In genomic region chr9:92986175-92987110, GRCh38 we compare ENCODE assay signal across 8 cellular contexts. TPM values are rescaled to one million over a fixed set of nuclear protein-coding genes. Genes with fewer than 3 reads are reported as not detected.
A peak's percentile ranks its signal among the peaks of the same experiment; 100 is the strongest.
DNase-seq lines count a peak whose midpoint lies in the region; ATAC-seq, FAIRE-seq and TF ChIP-seq lines count a peak whose summit lies in the region.

No MANE protein-coding gene starts in this region.

- H3K9me3 Mint-ChIP-seq in activated naive CD4-positive, alpha-beta T cell treated with anti-CD3 and anti-CD28 coated beads, Interleukin-2, amount 50 U/mL, for 24 hours, result no peaks in the 10 kb centered on the region
- H3K9me3 Mint-ChIP-seq in stimulated activated memory B cell treated with anti-CD40 and anti-IgM and Interleukin-4, amounts not matched to agents 10 μg/mL and 1 μg/mL and 100 μg/mL, for 72 hours, result peaks cover 2% of the 10 kb centered on the region

- no peak for TF ChIP-seq EP300 in HepG2 (IDR thresholded peaks at IDR 0.05; ENCODE audit: low read depth in 2 of 2, low read length in 2 of 2)
- TF ChIP-seq EP300 in HepG2 (CRISPR knock-in tag; IDR thresholded peaks at IDR 0.05; ENCODE audit: borderline replicate concordance), result no peak

- CTCF ChIA-PET in GM10248 (lab: Yijun Ruan, JAX), result interaction anchor here (1.1 to 1.6 kb wide), 3 partner anchors 11 to 18 kb away, joined by 3 to 6 read pairs (median 5); no protein-coding TSS in a partner anchor
- CTCF ChIA-PET in HepG2 (lab: Yijun Ruan, JAX; ENCODE audit: low intra/inter-chr PET ratio, low total read pairs), result no interaction called here

- BruUV-seq in HepG2 (replicated peaks; lab: Mats Ljungman, UMichigan), result no TSS peak

- no peaks in the 10 kb centered on the region for H4K20me1 ChIP-seq in HepG2 (ENCODE audit: insufficient read depth, low read length)

- POLR2A ChIA-PET in GM10248 (lab: Yijun Ruan, JAX), result no interaction called here
- POLR2A ChIA-PET in HepG2 (lab: Yijun Ruan, JAX), result no interaction called here

- no peaks in the 10 kb centered on the region for H3K27me3 Mint-ChIP-seq in activated naive CD4-positive, alpha-beta T cell treated with anti-CD3 and anti-CD28 coated beads, Interleukin-2, amount 50 U/mL, for 24 hours
- H3K27me3 Mint-ChIP-seq in stimulated activated memory B cell treated with anti-CD40 and anti-IgM and Interleukin-4, amounts not matched to agents 10 μg/mL and 1 μg/mL and 100 μg/mL, for 72 hours, result no peaks in the 10 kb centered on the region

- no peak overlapping the region for H2AFZ ChIP-seq in HepG2 (ENCODE audit: low read length)

- ATAC-seq in HepG2 (no peak), GM21447 (IDR thresholded peaks at IDR 0.05; ENCODE audit: unreplicated experiment) (no peak), GM21717 (IDR thresholded peaks at IDR 0.05; ENCODE audit: unreplicated experiment) (no peak)
- ATAC-seq in stimulated activated memory B cell treated with anti-CD40 and anti-IgM and Interleukin-4, amounts not matched to agents 10 μg/mL and 1 μg/mL and 100 μg/mL, for 72 hours, result no peak

- FAIRE-seq in HepG2 (lab: Jason Lieb, UNC), result no peak

- no peaks in the 10 kb centered on the region for H3K79me2 ChIP-seq in HepG2 (ENCODE audit: insufficient read depth, low read length)

- no peak for TF ChIP-seq POLR2A in HepG2 (IDR thresholded peaks at IDR 0.05; ENCODE audit: insufficient read depth in 1 of 2, low read depth in 2 of 2, low read length in 2 of 2)

- no peak overlapping the region for H3K4me3 ChIP-seq in HepG2 (replicated peaks in 1 of 3; ENCODE audit: insufficient read depth in 1 of 3, low read depth in 2 of 3, low read length in 3 of 3)

- no peaks in the 10 kb centered on the region for H3K36me3 ChIP-seq in HepG2 (replicated peaks in 1 of 2; ENCODE audit: control insufficient read depth in 1 of 2, insufficient read depth in 2 of 2, low read length in 2 of 2)

- 63% methylated on average over 6 of the region's 6 CpGs for WGBS in HepG2 (ENCODE audit: low lambda C conversion rate)

- H3K4me1 ChIP-seq in HepG2 (ENCODE audit: insufficient read depth, low read length), result peaks cover 28% of the 10 kb centered on the region

- peaks cover 32% of the 10 kb centered on the region for H3K36me3 Mint-ChIP-seq in activated naive CD4-positive, alpha-beta T cell treated with anti-CD3 and anti-CD28 coated beads, Interleukin-2, amount 50 U/mL, for 24 hours
- peaks cover 57% of the 10 kb centered on the region for H3K36me3 Mint-ChIP-seq in stimulated activated memory B cell treated with anti-CD40 and anti-IgM and Interleukin-4, amounts not matched to agents 10 μg/mL and 1 μg/mL and 100 μg/mL, for 72 hours

- peaks cover 42% of the 10 kb centered on the region for H3K9me3 ChIP-seq in HepG2 (ENCODE audit: low read length)

- in situ Hi-C loops in HepG2 (cut with HindIII; ENCODE audit: extremely low pct_ligation_motif_present, low pct_unique_long_range_greater_than_20kb), result no loop called here

- H3K4me1 Mint-ChIP-seq in activated naive CD4-positive, alpha-beta T cell treated with anti-CD3 and anti-CD28 coated beads, Interleukin-2, amount 50 U/mL, for 24 hours, result peaks cover 89% of the 10 kb centered on the region
- peaks cover 69% of the 10 kb centered on the region for H3K4me1 Mint-ChIP-seq in stimulated activated memory B cell treated with anti-CD40 and anti-IgM and Interleukin-4, amounts not matched to agents 10 μg/mL and 1 μg/mL and 100 μg/mL, for 72 hours

- no peak overlapping the region for H3K9ac ChIP-seq in HepG2 (ENCODE audit: insufficient read depth, low read depth, low read length)

- no peak for TF ChIP-seq RAD21 in HepG2 (CRISPR knock-in tag; IDR thresholded peaks at IDR 0.05)

- peak overlapping the region; percentile 39 for H3K4me3 Mint-ChIP-seq in activated naive CD4-positive, alpha-beta T cell treated with anti-CD3 and anti-CD28 coated beads, Interleukin-2, amount 50 U/mL, for 24 hours
- H3K4me3 Mint-ChIP-seq in stimulated activated memory B cell treated with anti-CD40 and anti-IgM and Interleukin-4, amounts not matched to agents 10 μg/mL and 1 μg/mL and 100 μg/mL, for 72 hours, result no peak overlapping the region

- TF ChIP-seq CTCF in GM10248 (IDR thresholded peaks at IDR 0.05; ENCODE audit: control extremely low read depth, extremely low read depth, low read depth, missing control alignments) (peak; percentile 31), HepG2 (CRISPR knock-in tag; IDR thresholded peaks at IDR 0.05) (no peak)

- intact Hi-C loops in HepG2 (cut with micrococcal nuclease; ENCODE audit: unreplicated experiment), result no loop called here

- no peaks in the 10 kb centered on the region for H3K27me3 ChIP-seq in HepG2 (ENCODE audit: control insufficient read depth in 1 of 2, insufficient read depth in 2 of 2, low read length in 2 of 2)

- DNase-seq in GM10248 (ENCODE audit: extremely low spot score) (peak; percentile 15), NCI-H345 (lab: John Stamatoyannopoulos, UW) (peak; percentile 75), HepG2 (ENCODE audit: low spot score) (no peak), GDM1 (lab: John Stamatoyannopoulos, UW) (no peak)

- H3K27ac ChIP-seq in HepG2 (ENCODE audit: extremely low read length, insufficient read depth, low read length), result no peak overlapping the region

- H3K27ac Mint-ChIP-seq in activated naive CD4-positive, alpha-beta T cell treated with anti-CD3 and anti-CD28 coated beads, Interleukin-2, amount 50 U/mL, for 24 hours, result peak overlapping the region; percentile 96
- no peak overlapping the region for H3K27ac Mint-ChIP-seq in stimulated activated memory B cell treated with anti-CD40 and anti-IgM and Interleukin-4, amounts not matched to agents 10 μg/mL and 1 μg/mL and 100 μg/mL, for 72 hours

- H3K4me2 ChIP-seq in HepG2 (ENCODE audit: low read depth, low read length), result no peak overlapping the region

TF ChIP-seq in HepG2, 621 proteins besides CTCF, POLR2A, EP300 and RAD21:
- no peak for TF ChIP-seq ETV6 (CRISPR knock-in tag; conservative IDR thresholded peaks at IDR 0.05)
- TF ChIP-seq ZNF670 (CRISPR knock-in tag; IDR thresholded peaks at IDR 0.05; ENCODE audit: borderline replicate concordance), result no peak
- TF ChIP-seq JARID2 (CRISPR knock-in tag; IDR thresholded peaks at IDR 0.05; ENCODE audit: insufficient replicate concordance), result no peak
- peak; percentile 31; the same call in 1 of the 2 replicates for TF ChIP-seq MNT (IDR thresholded peaks at IDR 0.05)
- no peak for TF ChIP-seq GABPA (IDR thresholded peaks at IDR 0.05; ENCODE audit: low read depth, low read length)
- TF ChIP-seq GABPA (CRISPR knock-in tag; IDR thresholded peaks at IDR 0.05; ENCODE audit: low read depth), result no peak
- no peak for TF ChIP-seq ZNF770 (CRISPR knock-in tag; IDR thresholded peaks at IDR 0.05)
- TF ChIP-seq SETDB1 (CRISPR knock-in tag; IDR thresholded peaks at IDR 0.05; ENCODE audit: borderline replicate concordance), result no peak

RNA-seq across cellular contexts. Expression of gene FGD3, which starts 39.1 kb away (rescaled TPM):
- 0.84 and 1.1 TPM in 2 replicates for total RNA-seq in HepG2 (2016; rRNA removed; fragmentation: Illumina TruSeq; extraction: Trizol)
- 0.40 and 0.53 TPM in 2 replicates for total RNA-seq in HepG2 (2016; cell fraction: cytosol; rRNA removed; fragmentation: Illumina TruSeq; extraction: Trizol; ENCODE audit: low read depth)
- 0.73 and 1.0 TPM in 2 replicates for total RNA-seq in HepG2 (2016; cell fraction: insoluble cytoplasmic fraction; rRNA removed; fragmentation: Illumina TruSeq; extraction: Trizol)
- total RNA-seq in HepG2 (2016; cell fraction: membrane; rRNA removed; fragmentation: Illumina TruSeq; extraction: Trizol), result 0.34 and 0.77 TPM in 2 replicates
- total RNA-seq in HepG2 (2016; cell fraction: nucleus; rRNA removed; fragmentation: Illumina TruSeq; extraction: Trizol), result 1.0 and 1.4 TPM in 2 replicates
- 0.53 and 0.60 TPM in 2 replicates for polyA plus RNA-seq in HepG2 (2011; rRNA removed)
- polyA plus RNA-seq in HepG2 (2011; cell fraction: cytosol; rRNA removed), result 0.29 and 0.70 TPM in 2 replicates
- 1.7 and 2.3 TPM in 2 replicates for polyA plus RNA-seq in HepG2 (2011; cell fraction: nucleus; rRNA removed)
- 0.68 and 1.4 TPM in 2 replicates for polyA plus RNA-seq in HepG2 (2012)
- 0.17 and 0.27 TPM in 2 replicates for polyA plus RNA-seq in HepG2 (2016; cell fraction: cytosol; fragmentation: Illumina TruSeq; extraction: Trizol; ENCODE audit: low read depth)
- polyA plus RNA-seq in HepG2 (2016; cell fraction: insoluble cytoplasmic fraction; fragmentation: Illumina TruSeq; extraction: Trizol; ENCODE audit: low read depth), result 0.63 and 0.74 TPM in 2 replicates
- 0.15 and 0.21 TPM in 2 replicates for polyA plus RNA-seq in HepG2 (2016; cell fraction: membrane; fragmentation: Illumina TruSeq; extraction: Trizol; ENCODE audit: low read depth)
- 1.4 and 2.1 TPM in 2 replicates for polyA plus RNA-seq in HepG2 (2016; cell fraction: nucleus; fragmentation: Illumina TruSeq; extraction: Trizol; ENCODE audit: insufficient read depth, low read depth)
- polyA minus RNA-seq in HepG2 (2011; rRNA and poly(A)+ RNA removed; ENCODE audit: low replicate concordance), result 1.2 and 1.3 TPM in 2 replicates
- polyA minus RNA-seq in HepG2 (2011; cell fraction: cytosol; rRNA and poly(A)+ RNA removed), result 0.49 and 0.79 TPM in 2 replicates
- 0.75 and 0.77 TPM in 2 replicates for polyA minus RNA-seq in HepG2 (2011; cell fraction: nucleus; rRNA and poly(A)+ RNA removed)

Comparison
In these comparisons a context has a peak if more than half of its experiments do, and no peak if none do; other contexts are left out.
1. DNase-seq: peak in GM10248 (single experiment) and NCI-H345 (single experiment); none in HepG2 (single experiment) and GDM1 (single experiment).